Comparison of ENCODE assay signal across 19 cellular contexts in genomic region chr1:30740251-30740951, GRCh38. TPM values are rescaled to one million over a fixed set of nuclear protein-coding genes. Genes with fewer than 3 reads are reported as not detected.
DNase-seq lines count a peak whose midpoint lies in the region; ATAC-seq and TF ChIP-seq lines count a peak whose summit lies in the region.
"Had no signal": no experiment of that assay in that cellular context is flagged by ENCODE, and none has a peak within 500 bp of the region (broad histone marks: within the 10 kb centered on the region; RNA-seq: fewer than 3 reads in every experiment).

No MANE protein-coding gene starts in this region.

- peaks cover 7% of the 10 kb centered on the region for H3K4me1 ChIP-seq in hepatocyte (ENCODE audit: insufficient read depth)

- no peaks in the 10 kb centered on the region for H3K9me2 ChIP-seq in hepatocyte (replicated peaks; ENCODE audit: insufficient read depth)

- H3K4me3 ChIP-seq in hepatocyte, result no peak overlapping the region
- H3K4me3 ChIP-seq: GM23338, tibial nerve had no signal

- H3K4me2 ChIP-seq in hepatocyte, result no peak overlapping the region
- H3K4me2 ChIP-seq: GM23338 had no signal

- peaks cover 3% of the 10 kb centered on the region for H3K9me3 Mint-ChIP-seq in activated naive CD4-positive, alpha-beta T cell treated with anti-CD3 and anti-CD28 coated beads, Interleukin-2, amount 10 ng/mL, durations not matched to agents 7 days and 5 days
- H3K9me3 Mint-ChIP-seq in activated CD4-positive, alpha-beta memory T cell treated with anti-CD3 and anti-CD28 coated beads for 36 hours, result no peaks in the 10 kb centered on the region
- H3K9me3 Mint-ChIP-seq in stimulated activated naive B cell treated with anti-CD40 and anti-IgM and Interleukin-4, amounts not matched to agents 10 μg/mL and 1 μg/mL and 100 μg/mL, for 72 hours, result no peaks in the 10 kb centered on the region

- POLR2A ChIA-PET in activated CD4-positive, alpha-beta memory T cell treated with anti-CD3 and anti-CD28 coated beads for 36 hours (lab: Charles Lee), result interaction anchor here (0.9 kb wide), 1 partner anchor 8 kb away, joined by 3 read pairs; no protein-coding TSS in a partner anchor

- no peak for ATAC-seq in stimulated activated naive B cell treated with anti-CD40 and anti-IgM and Interleukin-4, amounts not matched to agents 10 μg/mL and 1 μg/mL and 100 μg/mL, for 72 hours (replicated peaks)
- no peak for ATAC-seq in HG02938 (IDR thresholded peaks at IDR 0.05; ENCODE audit: unreplicated experiment)
- ATAC-seq: GM23338, left ventricle myocardium superior, Panc1 had no signal

- TF ChIP-seq CTCF in hepatocyte (IDR thresholded peaks at IDR 0.05; ENCODE audit: poor library complexity), result no peak

- peak overlapping the region; percentile 55 for H3K27ac ChIP-seq in hepatocyte
- H3K27ac ChIP-seq: tibial nerve had no signal

- no peak for DNase-seq in activated naive CD4-positive, alpha-beta T cell treated with anti-CD3 and anti-CD28 coated beads, Interleukin-2, amount 10 ng/mL, durations not matched to agents 7 days and 5 days
- no peak for DNase-seq in activated naive CD4-positive, alpha-beta T cell treated with anti-CD3 and anti-CD28 coated beads, Interleukin-2, amount 50 U/mL, for 16 hours
- DNase-seq in activated CD4-positive, alpha-beta memory T cell treated with anti-CD3 and anti-CD28 coated beads for 36 hours, result no peak
- DNase-seq in hepatocyte (ENCODE audit: low spot score) (peak; percentile 45), UCSD-AML1 (lab: John Stamatoyannopoulos, UW; ENCODE audit: unreplicated experiment) (no peak)
- no peak for DNase-seq in stimulated activated naive B cell treated with anti-CD40 and anti-IgM and Interleukin-4, amounts not matched to agents 10 μg/mL and 1 μg/mL and 100 μg/mL, for 72 hours
- DNase-seq in stimulated activated CD4-positive, alpha-beta T cell treated with anti-CD3 and anti-CD28 coated beads, Interleukin-4, amount 100 ng/mL, for 1 hour, result no peak
- DNase-seq: activated CD4-positive, CD25-positive, alpha-beta regulatory T cell treated with anti-CD3 and anti-CD28 coated beads, Interleukin-2, amount 50 U/mL, for 72 hours; DMS 273 treated with DMSO at 0.1 percent for 48 hours; effector CD8-positive, alpha-beta T cell; left ventricle myocardium superior; MM.1S; NCI-H2029; NCI-H526 had no signal

- WGBS in hepatocyte (ENCODE audit: low lambda C conversion rate, missing lambda C conversion rate), result 81% methylated on average over 6 of the region's 10 CpGs

- peak overlapping the region; percentile 83 for H3K27ac Mint-ChIP-seq in activated naive CD4-positive, alpha-beta T cell treated with anti-CD3 and anti-CD28 coated beads, Interleukin-2, amount 10 ng/mL, durations not matched to agents 7 days and 5 days
- H3K27ac Mint-ChIP-seq in activated CD4-positive, alpha-beta memory T cell treated with anti-CD3 and anti-CD28 coated beads for 36 hours, result peak overlapping the region; percentile 74
- H3K27ac Mint-ChIP-seq in stimulated activated naive B cell treated with anti-CD40 and anti-IgM and Interleukin-4, amounts not matched to agents 10 μg/mL and 1 μg/mL and 100 μg/mL, for 72 hours, result peak overlapping the region; percentile 86
- H3K27ac Mint-ChIP-seq: GM23338 had no signal

- no peak overlapping the region for H2AFZ ChIP-seq in hepatocyte
- H2AFZ ChIP-seq: GM23338 had no signal

- no peaks in the 10 kb centered on the region for H3K36me3 ChIP-seq in hepatocyte (replicated peaks; ENCODE audit: insufficient read depth, low read depth)

- H3K36me3 Mint-ChIP-seq in activated naive CD4-positive, alpha-beta T cell treated with anti-CD3 and anti-CD28 coated beads, Interleukin-2, amount 10 ng/mL, durations not matched to agents 7 days and 5 days, result peaks cover 78% of the 10 kb centered on the region
- peaks cover 62% of the 10 kb centered on the region for H3K36me3 Mint-ChIP-seq in activated CD4-positive, alpha-beta memory T cell treated with anti-CD3 and anti-CD28 coated beads for 36 hours
- peaks cover 77 to 97% of the 10 kb centered on the region in 2 donors for H3K36me3 Mint-ChIP-seq in stimulated activated naive B cell treated with anti-CD40 and anti-IgM and Interleukin-4, amounts not matched to agents 10 μg/mL and 1 μg/mL and 100 μg/mL, for 72 hours

- H3K4me3 Mint-ChIP-seq in activated naive CD4-positive, alpha-beta T cell treated with anti-CD3 and anti-CD28 coated beads, Interleukin-2, amount 10 ng/mL, durations not matched to agents 7 days and 5 days, result no peak overlapping the region
- H3K4me3 Mint-ChIP-seq in activated CD4-positive, alpha-beta memory T cell treated with anti-CD3 and anti-CD28 coated beads for 36 hours, result no peak overlapping the region
- peak overlapping the region; percentile 5 to 66 for H3K4me3 Mint-ChIP-seq in stimulated activated naive B cell treated with anti-CD40 and anti-IgM and Interleukin-4, amounts not matched to agents 10 μg/mL and 1 μg/mL and 100 μg/mL, for 72 hours
- H3K4me3 Mint-ChIP-seq: GM23338 had no signal

- H4K20me1 ChIP-seq in hepatocyte (ENCODE audit: insufficient read depth, poor library complexity, severe bottlenecking), result no peaks in the 10 kb centered on the region

- CTCF ChIA-PET in activated naive CD4-positive, alpha-beta T cell treated with anti-CD3 and anti-CD28 coated beads, Interleukin-2, amount 10 ng/mL, durations not matched to agents 7 days and 5 days (lab: Charles Lee), result interaction anchor here (5.3 to 7.0 kb wide), 2 partner anchors 18 to 39 kb away, joined by 36 to 78 read pairs; partner anchors contain the start of gene MATN1
- CTCF ChIA-PET in activated CD4-positive, alpha-beta memory T cell treated with anti-CD3 and anti-CD28 coated beads for 36 hours (lab: Charles Lee), result interaction anchor here (6.1 to 9.6 kb wide), 3 partner anchors 21 to 42 kb away, joined by 27 to 63 read pairs (median 61); no protein-coding TSS in a partner anchor

- H3K27me3 Mint-ChIP-seq in activated naive CD4-positive, alpha-beta T cell treated with anti-CD3 and anti-CD28 coated beads, Interleukin-2, amount 10 ng/mL, durations not matched to agents 7 days and 5 days, result no peaks in the 10 kb centered on the region
- no peaks in the 10 kb centered on the region for H3K27me3 Mint-ChIP-seq in activated CD4-positive, alpha-beta memory T cell treated with anti-CD3 and anti-CD28 coated beads for 36 hours
- no peaks in the 10 kb centered on the region for H3K27me3 Mint-ChIP-seq in stimulated activated naive B cell treated with anti-CD40 and anti-IgM and Interleukin-4, amounts not matched to agents 10 μg/mL and 1 μg/mL and 100 μg/mL, for 72 hours

- peaks cover 80% of the 10 kb centered on the region for H3K4me1 Mint-ChIP-seq in activated naive CD4-positive, alpha-beta T cell treated with anti-CD3 and anti-CD28 coated beads, Interleukin-2, amount 10 ng/mL, durations not matched to agents 7 days and 5 days
- peaks cover 61% of the 10 kb centered on the region for H3K4me1 Mint-ChIP-seq in activated CD4-positive, alpha-beta memory T cell treated with anti-CD3 and anti-CD28 coated beads for 36 hours (ENCODE audit: low read depth)
- peaks cover 63 to 100% of the 10 kb centered on the region in 2 donors for H3K4me1 Mint-ChIP-seq in stimulated activated naive B cell treated with anti-CD40 and anti-IgM and Interleukin-4, amounts not matched to agents 10 μg/mL and 1 μg/mL and 100 μg/mL, for 72 hours

- H3K79me2 ChIP-seq in hepatocyte, result no peaks in the 10 kb centered on the region

- no peaks in the 10 kb centered on the region for H3K9me3 ChIP-seq in hepatocyte (ENCODE audit: low read depth)
- H3K9me3 ChIP-seq: tibial nerve had no signal

- intact Hi-C loops in activated CD4-positive, alpha-beta memory T cell treated with anti-CD3 and anti-CD28 coated beads for 36 hours (cut with micrococcal nuclease), result no loop called here

- H3K27me3 ChIP-seq in hepatocyte, result no peaks in the 10 kb centered on the region
- H3K27me3 ChIP-seq: tibial nerve had no signal

RNA-seq across cellular contexts. Expression of gene MATN1, which starts 17.0 kb away (rescaled TPM):
- under 1 TPM in 1 of 2 experiments, not detected in 1; 0.34 TPM for total RNA-seq in activated CD4-positive, alpha-beta memory T cell treated with anti-CD3 and anti-CD28 coated beads for 36 hours
- total RNA-seq in hepatocyte, result 0.47 and 2.0 TPM in 2 replicates
- 3.4 and 3.7 TPM in 2 replicates for polyA plus RNA-seq in hepatocyte
- total RNA-seq: left ventricle myocardium superior, renal cortical epithelial cell, tibial nerve had no signal

RNA-seq across cellular contexts. Expression of gene LAPTM5, which starts 17.2 kb away (rescaled TPM):
- 100 to 1,000 TPM; 190 to 196 TPM for total RNA-seq in activated CD4-positive, alpha-beta memory T cell treated with anti-CD3 and anti-CD28 coated beads for 36 hours
- 3.2 and 5.1 TPM in 2 replicates for total RNA-seq in hepatocyte
- polyA plus RNA-seq in hepatocyte, result 2.6 and 5.4 TPM in 2 replicates
- total RNA-seq: GM23338, renal cortical epithelial cell had no signal

Comparison
In these comparisons a context has a peak if more than half of its experiments do, and no peak if none do; other contexts are left out.
1. H3K4me3 Mint-ChIP-seq: peak in stimulated activated naive B cell treated with anti-CD40 and anti-IgM and Interleukin-4, amounts not matched to agents 10 μg/mL and 1 μg/mL and 100 μg/mL, for 72 hours (2 of 2); none in activated naive CD4-positive, alpha-beta T cell treated with anti-CD3 and anti-CD28 coated beads, Interleukin-2, amount 10 ng/mL, durations not matched to agents 7 days and 5 days (single experiment) and activated CD4-positive, alpha-beta memory T cell treated with anti-CD3 and anti-CD28 coated beads for 36 hours (single experiment).
2. RNA of gene LAPTM5, which starts 17.2 kb away (total RNA-seq): 190 to 196 TPM in activated CD4-positive, alpha-beta memory T cell treated with anti-CD3 and anti-CD28 coated beads for 36 hours; 3.2 to 5.1 TPM in hepatocyte; every median in the first group is over 10 times any median in the second.
3. Peak in every context shown above with its lines, with median percentiles within 50 percentile points of each other: H3K27ac Mint-ChIP-seq.